ENCODE assay signal across 8 cellular contexts in genomic region chr10:61901829-61902447, GRCh38. TPM values are rescaled to one million over a fixed set of nuclear protein-coding genes. Genes with fewer than 3 reads are reported as not detected.
DNase-seq lines count a peak whose midpoint lies in the region; ATAC-seq and TF ChIP-seq lines count a peak whose summit lies in the region.

No MANE protein-coding gene starts in this region.

- no peaks in the 10 kb centered on the region for H3K9me3 ChIP-seq in HEK293 (ENCODE audit: control insufficient read depth, insufficient read depth, low read depth, low read length)

- H3K4me3 ChIP-seq in AG10803 (ENCODE audit: low read length) (peak overlapping the region; percentile 83), HEK293 (ENCODE audit: low read depth, low read length) (peak overlapping the region; percentile 53), retinal pigment epithelial cell (ENCODE audit: low read length) (peak overlapping the region; percentile 88)

- H3K27ac ChIP-seq in HEK293 (ENCODE audit: extremely low read depth, low read depth, low read length) = peak overlapping the region; percentile 99

- H3K4me3 Mint-ChIP-seq in activated naive CD4-positive, alpha-beta T cell treated with anti-CD3 and anti-CD28 coated beads for 36 hours = peak overlapping the region; percentile 99

- peaks cover 42% of the 10 kb centered on the region for H3K36me3 Mint-ChIP-seq in activated naive CD4-positive, alpha-beta T cell treated with anti-CD3 and anti-CD28 coated beads for 36 hours (ENCODE audit: low read depth)

- H3K9me3 Mint-ChIP-seq in activated naive CD4-positive, alpha-beta T cell treated with anti-CD3 and anti-CD28 coated beads for 36 hours = no peaks in the 10 kb centered on the region

- TF ChIP-seq CTCF in AG10803 (conservative IDR thresholded peaks at IDR 0.05; ENCODE audit: low read length) (no peak), HEK293 (tag by site-specific recombination; IDR thresholded peaks at IDR 0.05) (no peak), retinal pigment epithelial cell (conservative IDR thresholded peaks at IDR 0.05; ENCODE audit: low read depth, low read length) (no peak)

- POLR2A ChIA-PET in HEK293 (lab: Yijun Ruan, JAX) = interaction anchor here (0.6 to 1.6 kb wide), 7 partner anchors 43 to 848 kb away, joined by 3 to 9 read pairs (median 3); partner anchors contain the start of gene RTKN2

- CTCF ChIA-PET in HEK293 (lab: Yijun Ruan, JAX) = interaction anchor here (0.5 to 4.2 kb wide), 14 partner anchors 16 to 346 kb away, joined by 3 to 35 read pairs (median 4); no protein-coding TSS in a partner anchor
- CTCF ChIA-PET in activated naive CD4-positive, alpha-beta T cell treated with anti-CD3 and anti-CD28 coated beads for 36 hours (lab: Charles Lee) = interaction anchor here (0.6 to 6.0 kb wide), 16 partner anchors 31 to 343 kb away, joined by 3 to 33 read pairs (median 4); no protein-coding TSS in a partner anchor

- peaks cover 16% of the 10 kb centered on the region for H3K4me1 ChIP-seq in HEK293 (ENCODE audit: control insufficient read depth, insufficient read depth, low read length)

- H3K4me1 Mint-ChIP-seq in activated naive CD4-positive, alpha-beta T cell treated with anti-CD3 and anti-CD28 coated beads for 36 hours (ENCODE audit: low read depth) = peaks cover 46% of the 10 kb centered on the region

- no peaks in the 10 kb centered on the region for H3K36me3 ChIP-seq in HEK293 (ENCODE audit: control insufficient read depth in 2 of 2, insufficient read depth in 1 of 2, low read length in 2 of 2)

- ATAC-seq in left ventricle myocardium superior (peak; percentile 1), HG02870 (IDR thresholded peaks at IDR 0.05; ENCODE audit: unreplicated experiment) (no peak), GM19324 (IDR thresholded peaks at IDR 0.05; ENCODE audit: low FRiP score, unreplicated experiment) (no peak), GM18502 (IDR thresholded peaks at IDR 0.05; ENCODE audit: poor library complexity, unreplicated experiment) (no peak)

- no peak for DNase-seq in AG10803 (ENCODE audit: low read depth)
- no peak for DNase-seq in activated naive CD4-positive, alpha-beta T cell treated with anti-CD3 and anti-CD28 coated beads for 36 hours
- DNase-seq in left ventricle myocardium superior = no peak
- no peak for DNase-seq in retinal pigment epithelial cell (ENCODE audit: low read depth)

- peak overlapping the region; percentile 100 for H3K27ac Mint-ChIP-seq in activated naive CD4-positive, alpha-beta T cell treated with anti-CD3 and anti-CD28 coated beads for 36 hours

- H3K27me3 Mint-ChIP-seq in activated naive CD4-positive, alpha-beta T cell treated with anti-CD3 and anti-CD28 coated beads for 36 hours (ENCODE audit: low read depth) = no peaks in the 10 kb centered on the region

- intact Hi-C loops in activated naive CD4-positive, alpha-beta T cell treated with anti-CD3 and anti-CD28 coated beads for 36 hours (cut with micrococcal nuclease) = loop anchor here (1.0 to 10.0 kb wide), 8 partner anchors 180 to 1995 kb away; partner anchors contain the start of genes CCDC6 and NRBF2
- intact Hi-C loops in left ventricle myocardium superior (cut with micrococcal nuclease) = loop anchor here (5.0 kb wide), 1 partner anchor 135 kb away; no protein-coding TSS in a partner anchor

TF ChIP-seq in HEK293, 187 proteins besides CTCF, POLR2A, EP300 and RAD21 (continues in another document):
- TF ChIP-seq ZNF26 (tag by site-specific recombination; IDR thresholded peaks at IDR 0.05) = no peak
- peak; percentile 98 for TF ChIP-seq PRDM10 (tag by site-specific recombination; IDR thresholded peaks at IDR 0.05)
- TF ChIP-seq ZNF133 (tag by site-specific recombination; IDR thresholded peaks at IDR 0.05) = no peak
- peak; percentile 10; the same call in 1 of the 2 replicates for TF ChIP-seq MYNN (tag by site-specific recombination; IDR thresholded peaks at IDR 0.05; ENCODE audit: borderline replicate concordance)
- peak; percentile 79 for TF ChIP-seq PATZ1 (tag by site-specific recombination; IDR thresholded peaks at IDR 0.05)
- peak; percentile 68 for TF ChIP-seq GLIS1 (tag by site-specific recombination; IDR thresholded peaks at IDR 0.05)
- TF ChIP-seq IKZF3 (tag by site-specific recombination; IDR thresholded peaks at IDR 0.05) = peak; percentile 47; the same call in 1 of the 2 replicates
- no peak for TF ChIP-seq KLF10 (tag by site-specific recombination; IDR thresholded peaks at IDR 0.05)
- TF ChIP-seq ZNF404 (tag by site-specific recombination; IDR thresholded peaks at IDR 0.05) = no peak
- TF ChIP-seq ZNF660 (tag by site-specific recombination; IDR thresholded peaks at IDR 0.05) = 0 out of 2 replicates have a peak, but pooled peaks have one; percentile 20
- TF ChIP-seq PRDM4 (tag by site-specific recombination; IDR thresholded peaks at IDR 0.05) = no peak
- TF ChIP-seq ZNF791 (tag by site-specific recombination; IDR thresholded peaks at IDR 0.05) = no peak
- peak; percentile 13; the same call in 1 of the 2 replicates for TF ChIP-seq ZNF341 (tag by site-specific recombination; IDR thresholded peaks at IDR 0.05; ENCODE audit: low read depth)

RNA-seq across cellular contexts. Expression of gene ARID5B, which starts 0.4 kb away (rescaled TPM):
- 10 to 100 TPM; 86.3 to 87.1 TPM for total RNA-seq in activated naive CD4-positive, alpha-beta T cell treated with anti-CD3 and anti-CD28 coated beads for 36 hours
- total RNA-seq in left ventricle myocardium superior = 12.9 TPM
